In the genomic region with DNA sequence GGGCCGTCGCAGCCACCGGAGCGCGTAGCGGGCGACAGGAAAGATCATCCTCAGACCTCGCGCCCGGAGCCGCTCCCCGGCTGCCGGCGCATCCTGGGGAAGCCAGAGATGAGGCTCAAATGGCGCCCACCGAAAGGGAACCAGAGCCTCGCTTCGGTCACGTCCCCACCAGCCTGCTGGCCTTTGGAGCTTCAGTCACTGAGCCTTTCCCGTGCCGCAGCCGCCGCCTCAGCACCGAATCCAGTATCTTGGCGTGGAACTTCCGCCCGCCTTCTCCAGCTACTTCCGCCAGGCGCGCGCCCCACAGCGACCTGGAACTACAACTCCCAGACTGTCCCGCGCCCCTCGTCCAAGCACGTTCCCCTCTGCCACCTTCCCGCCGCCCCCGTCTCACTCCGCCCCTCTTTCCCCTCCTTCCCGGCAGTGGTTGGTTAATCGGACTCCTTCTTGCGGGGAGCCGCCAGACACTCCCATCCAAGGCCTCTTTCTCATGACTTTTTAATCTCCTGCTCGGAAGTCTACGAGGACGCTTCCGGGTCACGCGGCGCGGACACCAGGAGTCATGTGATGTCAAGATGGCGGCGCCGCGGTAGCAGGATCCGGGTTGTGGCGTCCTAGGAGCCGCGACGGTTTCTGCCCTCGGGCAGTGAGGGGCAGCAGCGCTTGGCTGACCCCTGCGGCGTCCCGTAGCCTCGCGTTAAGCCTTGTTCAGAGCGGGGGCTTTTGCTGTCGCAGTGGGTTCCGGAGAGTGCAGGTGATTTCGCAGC, we compare ENCODE assay signal across 1 cellular context.
TF ChIP-seq lines count a peak whose summit lies in the region.

A gene with protein sequence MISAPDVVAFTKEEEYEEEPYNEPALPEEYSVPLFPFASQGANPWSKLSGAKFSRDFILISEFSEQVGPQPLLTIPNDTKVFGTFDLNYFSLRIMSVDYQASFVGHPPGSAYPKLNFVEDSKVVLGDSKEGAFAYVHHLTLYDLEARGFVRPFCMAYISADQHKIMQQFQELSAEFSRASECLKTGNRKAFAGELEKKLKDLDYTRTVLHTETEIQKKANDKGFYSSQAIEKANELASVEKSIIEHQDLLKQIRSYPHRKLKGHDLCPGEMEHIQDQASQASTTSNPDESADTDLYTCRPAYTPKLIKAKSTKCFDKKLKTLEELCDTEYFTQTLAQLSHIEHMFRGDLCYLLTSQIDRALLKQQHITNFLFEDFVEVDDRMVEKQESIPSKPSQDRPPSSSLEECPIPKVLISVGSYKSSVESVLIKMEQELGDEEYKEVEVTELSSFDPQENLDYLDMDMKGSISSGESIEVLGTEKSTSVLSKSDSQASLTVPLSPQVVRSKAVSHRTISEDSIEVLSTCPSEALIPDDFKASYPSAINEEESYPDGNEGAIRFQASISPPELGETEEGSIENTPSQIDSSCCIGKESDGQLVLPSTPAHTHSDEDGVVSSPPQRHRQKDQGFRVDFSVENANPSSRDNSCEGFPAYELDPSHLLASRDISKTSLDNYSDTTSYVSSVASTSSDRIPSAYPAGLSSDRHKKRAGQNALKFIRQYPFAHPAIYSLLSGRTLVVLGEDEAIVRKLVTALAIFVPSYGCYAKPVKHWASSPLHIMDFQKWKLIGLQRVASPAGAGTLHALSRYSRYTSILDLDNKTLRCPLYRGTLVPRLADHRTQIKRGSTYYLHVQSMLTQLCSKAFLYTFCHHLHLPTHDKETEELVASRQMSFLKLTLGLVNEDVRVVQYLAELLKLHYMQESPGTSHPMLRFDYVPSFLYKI (plus strand): TSS at position 563 of the 767 bp plus-strand sequence. CDS start 497 bp downstream, outside the sequence.
A gene with protein sequence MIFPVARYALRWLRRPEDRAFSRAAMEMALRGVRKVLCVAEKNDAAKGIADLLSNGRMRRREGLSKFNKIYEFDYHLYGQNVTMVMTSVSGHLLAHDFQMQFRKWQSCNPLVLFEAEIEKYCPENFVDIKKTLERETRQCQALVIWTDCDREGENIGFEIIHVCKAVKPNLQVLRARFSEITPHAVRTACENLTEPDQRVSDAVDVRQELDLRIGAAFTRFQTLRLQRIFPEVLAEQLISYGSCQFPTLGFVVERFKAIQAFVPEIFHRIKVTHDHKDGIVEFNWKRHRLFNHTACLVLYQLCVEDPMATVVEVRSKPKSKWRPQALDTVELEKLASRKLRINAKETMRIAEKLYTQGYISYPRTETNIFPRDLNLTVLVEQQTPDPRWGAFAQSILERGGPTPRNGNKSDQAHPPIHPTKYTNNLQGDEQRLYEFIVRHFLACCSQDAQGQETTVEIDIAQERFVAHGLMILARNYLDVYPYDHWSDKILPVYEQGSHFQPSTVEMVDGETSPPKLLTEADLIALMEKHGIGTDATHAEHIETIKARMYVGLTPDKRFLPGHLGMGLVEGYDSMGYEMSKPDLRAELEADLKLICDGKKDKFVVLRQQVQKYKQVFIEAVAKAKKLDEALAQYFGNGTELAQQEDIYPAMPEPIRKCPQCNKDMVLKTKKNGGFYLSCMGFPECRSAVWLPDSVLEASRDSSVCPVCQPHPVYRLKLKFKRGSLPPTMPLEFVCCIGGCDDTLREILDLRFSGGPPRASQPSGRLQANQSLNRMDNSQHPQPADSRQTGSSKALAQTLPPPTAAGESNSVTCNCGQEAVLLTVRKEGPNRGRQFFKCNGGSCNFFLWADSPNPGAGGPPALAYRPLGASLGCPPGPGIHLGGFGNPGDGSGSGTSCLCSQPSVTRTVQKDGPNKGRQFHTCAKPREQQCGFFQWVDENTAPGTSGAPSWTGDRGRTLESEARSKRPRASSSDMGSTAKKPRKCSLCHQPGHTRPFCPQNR (minus strand): TSS at position 264 of the 767 bp plus-strand sequence. CDS start 216 bp downstream, at position 48.

TF ChIP-seq in HepG2, 621 proteins besides CTCF, POLR2A, EP300 and RAD21 (continued from another document and continues in another):
- TF ChIP-seq, protein P1, sequence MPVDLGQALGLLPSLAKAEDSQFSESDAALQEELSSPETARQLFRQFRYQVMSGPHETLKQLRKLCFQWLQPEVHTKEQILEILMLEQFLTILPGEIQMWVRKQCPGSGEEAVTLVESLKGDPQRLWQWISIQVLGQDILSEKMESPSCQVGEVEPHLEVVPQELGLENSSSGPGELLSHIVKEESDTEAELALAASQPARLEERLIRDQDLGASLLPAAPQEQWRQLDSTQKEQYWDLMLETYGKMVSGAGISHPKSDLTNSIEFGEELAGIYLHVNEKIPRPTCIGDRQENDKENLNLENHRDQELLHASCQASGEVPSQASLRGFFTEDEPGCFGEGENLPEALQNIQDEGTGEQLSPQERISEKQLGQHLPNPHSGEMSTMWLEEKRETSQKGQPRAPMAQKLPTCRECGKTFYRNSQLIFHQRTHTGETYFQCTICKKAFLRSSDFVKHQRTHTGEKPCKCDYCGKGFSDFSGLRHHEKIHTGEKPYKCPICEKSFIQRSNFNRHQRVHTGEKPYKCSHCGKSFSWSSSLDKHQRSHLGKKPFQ (CRISPR knock-in tag; IDR thresholded peaks at IDR 0.05; ENCODE audit: insufficient replicate concordance): peak; percentile 92
- TF ChIP-seq, protein P2, sequence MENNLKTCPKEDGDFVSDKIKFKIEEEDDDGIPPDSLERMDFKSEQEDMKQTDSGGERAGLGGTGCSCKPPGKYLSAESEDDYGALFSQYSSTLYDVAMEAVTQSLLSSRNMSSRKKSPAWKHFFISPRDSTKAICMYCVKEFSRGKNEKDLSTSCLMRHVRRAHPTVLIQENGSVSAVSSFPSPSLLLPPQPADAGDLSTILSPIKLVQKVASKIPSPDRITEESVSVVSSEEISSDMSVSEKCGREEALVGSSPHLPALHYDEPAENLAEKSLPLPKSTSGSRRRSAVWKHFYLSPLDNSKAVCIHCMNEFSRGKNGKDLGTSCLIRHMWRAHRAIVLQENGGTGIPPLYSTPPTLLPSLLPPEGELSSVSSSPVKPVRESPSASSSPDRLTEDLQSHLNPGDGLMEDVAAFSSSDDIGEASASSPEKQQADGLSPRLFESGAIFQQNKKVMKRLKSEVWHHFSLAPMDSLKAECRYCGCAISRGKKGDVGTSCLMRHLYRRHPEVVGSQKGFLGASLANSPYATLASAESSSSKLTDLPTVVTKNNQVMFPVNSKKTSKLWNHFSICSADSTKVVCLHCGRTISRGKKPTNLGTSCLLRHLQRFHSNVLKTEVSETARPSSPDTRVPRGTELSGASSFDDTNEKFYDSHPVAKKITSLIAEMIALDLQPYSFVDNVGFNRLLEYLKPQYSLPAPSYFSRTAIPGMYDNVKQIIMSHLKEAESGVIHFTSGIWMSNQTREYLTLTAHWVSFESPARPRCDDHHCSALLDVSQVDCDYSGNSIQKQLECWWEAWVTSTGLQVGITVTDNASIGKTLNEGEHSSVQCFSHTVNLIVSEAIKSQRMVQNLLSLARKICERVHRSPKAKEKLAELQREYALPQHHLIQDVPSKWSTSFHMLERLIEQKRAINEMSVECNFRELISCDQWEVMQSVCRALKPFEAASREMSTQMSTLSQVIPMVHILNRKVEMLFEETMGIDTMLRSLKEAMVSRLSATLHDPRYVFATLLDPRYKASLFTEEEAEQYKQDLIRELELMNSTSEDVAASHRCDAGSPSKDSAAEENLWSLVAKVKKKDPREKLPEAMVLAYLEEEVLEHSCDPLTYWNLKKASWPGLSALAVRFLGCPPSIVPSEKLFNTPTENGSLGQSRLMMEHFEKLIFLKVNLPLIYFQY (CRISPR knock-in tag; IDR thresholded peaks at IDR 0.05; ENCODE audit: borderline replicate concordance): no peak
- TF ChIP-seq, protein P3, sequence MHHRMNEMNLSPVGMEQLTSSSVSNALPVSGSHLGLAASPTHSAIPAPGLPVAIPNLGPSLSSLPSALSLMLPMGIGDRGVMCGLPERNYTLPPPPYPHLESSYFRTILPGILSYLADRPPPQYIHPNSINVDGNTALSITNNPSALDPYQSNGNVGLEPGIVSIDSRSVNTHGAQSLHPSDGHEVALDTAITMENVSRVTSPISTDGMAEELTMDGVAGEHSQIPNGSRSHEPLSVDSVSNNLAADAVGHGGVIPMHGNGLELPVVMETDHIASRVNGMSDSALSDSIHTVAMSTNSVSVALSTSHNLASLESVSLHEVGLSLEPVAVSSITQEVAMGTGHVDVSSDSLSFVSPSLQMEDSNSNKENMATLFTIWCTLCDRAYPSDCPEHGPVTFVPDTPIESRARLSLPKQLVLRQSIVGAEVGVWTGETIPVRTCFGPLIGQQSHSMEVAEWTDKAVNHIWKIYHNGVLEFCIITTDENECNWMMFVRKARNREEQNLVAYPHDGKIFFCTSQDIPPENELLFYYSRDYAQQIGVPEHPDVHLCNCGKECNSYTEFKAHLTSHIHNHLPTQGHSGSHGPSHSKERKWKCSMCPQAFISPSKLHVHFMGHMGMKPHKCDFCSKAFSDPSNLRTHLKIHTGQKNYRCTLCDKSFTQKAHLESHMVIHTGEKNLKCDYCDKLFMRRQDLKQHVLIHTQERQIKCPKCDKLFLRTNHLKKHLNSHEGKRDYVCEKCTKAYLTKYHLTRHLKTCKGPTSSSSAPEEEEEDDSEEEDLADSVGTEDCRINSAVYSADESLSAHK (CRISPR knock-in tag; IDR thresholded peaks at IDR 0.05; ENCODE audit: borderline replicate concordance): no peak
- TF ChIP-seq HCFC1 (IDR thresholded peaks at IDR 0.05; ENCODE audit: low read depth, low read length) (peak; percentile 78), SYNCRIP (IDR thresholded peaks at IDR 0.05; ENCODE audit: insufficient read depth, low read depth, low read length) (no peak), ZNF430 (CRISPR knock-in tag; IDR thresholded peaks at IDR 0.05) (no peak; the same call in none of the 2 replicates), POLR2AphosphoS5 (IDR thresholded peaks at IDR 0.05; ENCODE audit: low read depth, low read length) (peak; percentile 69), PPARG (CRISPR knock-in tag; conservative IDR thresholded peaks at IDR 0.05) (0 out of 2 replicates have a peak, but pooled peaks have one; percentile 13), YY1 (IDR thresholded peaks at IDR 0.05; ENCODE audit: insufficient read depth, insufficient replicate concordance, low read depth, low read length) (peak; percentile 97), SATB2 (CRISPR knock-in tag; IDR thresholded peaks at IDR 0.05) (peak; percentile 31; the same call in 1 of the 2 replicates), TOE1 (CRISPR knock-in tag; IDR thresholded peaks at IDR 0.05) (no peak), RXRA (CRISPR knock-in tag; IDR thresholded peaks at IDR 0.05) (peak; percentile 56), ZNF629 (CRISPR knock-in tag; conservative IDR thresholded peaks at IDR 0.05) (no peak), U2AF1 (optimal IDR thresholded peaks at IDR 0.05; ENCODE audit: low read depth, low read length) (no peak), DMAP1 (CRISPR knock-in tag; IDR thresholded peaks at IDR 0.05) (peak; percentile 81; the same call in 1 of the 2 replicates), ZNF234 (CRISPR knock-in tag; conservative IDR thresholded peaks at IDR 0.05) (no peak), REL (CRISPR knock-in tag; conservative IDR thresholded peaks at IDR 0.05) (0 out of 2 replicates have a peak, but pooled peaks have one; percentile 16), SRF (IDR thresholded peaks at IDR 0.05; ENCODE audit: low read depth, low read length) (peak; percentile 26; the same call in 1 of the 2 replicates), ZNF510 (CRISPR knock-in tag; IDR thresholded peaks at IDR 0.05; ENCODE audit: low read depth) (no peak), ZNF34 (CRISPR knock-in tag; IDR thresholded peaks at IDR 0.05; ENCODE audit: borderline replicate concordance) (no peak), CHD2 (IDR thresholded peaks at IDR 0.05; ENCODE audit: low read depth, low read length) (no peak), ZNF12 (CRISPR knock-in tag; IDR thresholded peaks at IDR 0.05) (no peak)
- TF ChIP-seq, protein P4, sequence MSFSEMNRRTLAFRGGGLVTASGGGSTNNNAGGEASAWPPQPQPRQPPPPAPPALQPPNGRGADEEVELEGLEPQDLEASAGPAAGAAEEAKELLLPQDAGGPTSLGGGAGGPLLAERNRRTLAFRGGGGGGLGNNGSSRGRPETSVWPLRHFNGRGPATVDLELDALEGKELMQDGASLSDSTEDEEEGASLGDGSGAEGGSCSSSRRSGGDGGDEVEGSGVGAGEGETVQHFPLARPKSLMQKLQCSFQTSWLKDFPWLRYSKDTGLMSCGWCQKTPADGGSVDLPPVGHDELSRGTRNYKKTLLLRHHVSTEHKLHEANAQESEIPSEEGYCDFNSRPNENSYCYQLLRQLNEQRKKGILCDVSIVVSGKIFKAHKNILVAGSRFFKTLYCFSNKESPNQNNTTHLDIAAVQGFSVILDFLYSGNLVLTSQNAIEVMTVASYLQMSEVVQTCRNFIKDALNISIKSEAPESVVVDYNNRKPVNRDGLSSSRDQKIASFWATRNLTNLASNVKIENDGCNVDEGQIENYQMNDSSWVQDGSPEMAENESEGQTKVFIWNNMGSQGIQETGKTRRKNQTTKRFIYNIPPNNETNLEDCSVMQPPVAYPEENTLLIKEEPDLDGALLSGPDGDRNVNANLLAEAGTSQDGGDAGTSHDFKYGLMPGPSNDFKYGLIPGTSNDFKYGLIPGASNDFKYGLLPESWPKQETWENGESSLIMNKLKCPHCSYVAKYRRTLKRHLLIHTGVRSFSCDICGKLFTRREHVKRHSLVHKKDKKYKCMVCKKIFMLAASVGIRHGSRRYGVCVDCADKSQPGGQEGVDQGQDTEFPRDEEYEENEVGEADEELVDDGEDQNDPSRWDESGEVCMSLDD (CRISPR knock-in tag; IDR thresholded peaks at IDR 0.05; ENCODE audit: borderline replicate concordance): no peak
- TF ChIP-seq, protein P5, sequence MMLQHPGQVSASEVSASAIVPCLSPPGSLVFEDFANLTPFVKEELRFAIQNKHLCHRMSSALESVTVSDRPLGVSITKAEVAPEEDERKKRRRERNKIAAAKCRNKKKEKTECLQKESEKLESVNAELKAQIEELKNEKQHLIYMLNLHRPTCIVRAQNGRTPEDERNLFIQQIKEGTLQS (CRISPR knock-in tag; IDR thresholded peaks at IDR 0.05): no peak
- TF ChIP-seq, protein P6, sequence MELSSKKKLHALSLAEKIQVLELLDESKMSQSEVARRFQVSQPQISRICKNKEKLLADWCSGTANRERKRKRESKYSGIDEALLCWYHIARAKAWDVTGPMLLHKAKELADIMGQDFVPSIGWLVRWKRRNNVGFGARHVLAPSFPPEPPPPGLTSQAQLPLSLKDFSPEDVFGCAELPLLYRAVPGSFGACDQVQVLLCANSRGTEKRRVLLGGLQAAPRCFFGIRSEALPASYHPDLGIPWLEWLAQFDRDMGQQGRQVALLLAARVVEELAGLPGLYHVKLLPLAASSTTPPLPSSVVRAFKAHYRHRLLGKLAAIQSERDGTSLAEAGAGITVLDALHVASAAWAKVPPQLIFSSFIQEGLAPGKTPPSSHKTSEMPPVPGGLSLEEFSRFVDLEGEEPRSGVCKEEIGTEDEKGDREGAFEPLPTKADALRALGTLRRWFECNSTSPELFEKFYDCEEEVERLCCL (CRISPR knock-in tag; IDR thresholded peaks at IDR 0.05; ENCODE audit: borderline replicate concordance): no peak
- TF ChIP-seq, protein P7, sequence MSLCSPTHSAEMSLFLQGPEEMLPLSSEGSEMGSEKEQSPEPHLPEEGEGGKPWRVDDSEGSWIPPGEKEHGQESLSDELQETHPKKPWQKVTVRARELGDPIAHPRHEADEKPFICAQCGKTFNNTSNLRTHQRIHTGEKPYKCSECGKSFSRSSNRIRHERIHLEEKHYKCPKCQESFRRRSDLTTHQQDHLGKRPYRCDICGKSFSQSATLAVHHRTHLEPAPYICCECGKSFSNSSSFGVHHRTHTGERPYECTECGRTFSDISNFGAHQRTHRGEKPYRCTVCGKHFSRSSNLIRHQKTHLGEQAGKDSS (CRISPR knock-in tag; IDR thresholded peaks at IDR 0.05; ENCODE audit: borderline replicate concordance, low read depth): no peak
